In genomic region chr1:103517380-103518047, GRCh38 we compare ENCODE assay signal across 8 cellular contexts. TPM values are rescaled to one million over a fixed set of nuclear protein-coding genes. Genes with fewer than 3 reads are reported as not detected.
DNase-seq lines count a peak whose midpoint lies in the region; ATAC-seq lines count a peak whose summit lies in the region.

No MANE protein-coding gene starts in this region.

- no peaks in the 10 kb centered on the region for H3K27me3 Mint-ChIP-seq in stimulated activated naive CD8-positive, alpha-beta T cell treated with anti-CD3 and anti-CD28 coated beads, Interleukin-15, amount 100 ng/mL, for 72 hours

- H3K27ac Mint-ChIP-seq in activated naive CD4-positive, alpha-beta T cell treated with anti-CD3 and anti-CD28 coated beads, Interleukin-2, amount 50 U/mL, for 72 hours: peak overlapping the region in 1 of 2 donors; percentile 33
- H3K27ac Mint-ChIP-seq in stimulated activated naive CD8-positive, alpha-beta T cell treated with anti-CD3 and anti-CD28 coated beads, Interleukin-15, amount 100 ng/mL, for 72 hours: peak overlapping the region; percentile 70 to 84

- H3K9me3 Mint-ChIP-seq in activated naive CD4-positive, alpha-beta T cell treated with anti-CD3 and anti-CD28 coated beads, Interleukin-2, amount 50 U/mL, for 72 hours: no peaks in the 10 kb centered on the region
- H3K9me3 Mint-ChIP-seq in stimulated activated naive CD8-positive, alpha-beta T cell treated with anti-CD3 and anti-CD28 coated beads, Interleukin-15, amount 100 ng/mL, for 72 hours: no peaks in the 10 kb centered on the region

- ATAC-seq in activated naive CD4-positive, alpha-beta T cell treated with anti-CD3 and anti-CD28 coated beads, Interleukin-2, amount 50 U/mL, for 72 hours: peak; percentile 48 to 83
- peak; percentile 80 for ATAC-seq in HG02840 (IDR thresholded peaks at IDR 0.05; ENCODE audit: low FRiP score, unreplicated experiment)
- ATAC-seq in stimulated activated naive CD8-positive, alpha-beta T cell treated with anti-CD3 and anti-CD28 coated beads, Interleukin-15, amount 100 ng/mL, for 72 hours: peak; percentile 76

- no peak for DNase-seq in activated naive CD4-positive, alpha-beta T cell treated with anti-CD3 and anti-CD28 coated beads, Interleukin-2, amount 50 U/mL, for 72 hours (ENCODE audit: low spot score in 2 of 2)
- DNase-seq in activated naive CD4-positive, alpha-beta T cell (lab: John Stamatoyannopoulos, UW): no peak
- peak; percentile 13 for DNase-seq in NAMALWA (ENCODE audit: low spot score)
- peak in 1 of 2 donors; percentile 9 for DNase-seq in stimulated activated naive CD8-positive, alpha-beta T cell treated with anti-CD3 and anti-CD28 coated beads, Interleukin-15, amount 100 ng/mL, for 72 hours
- DNase-seq in CD1c-positive myeloid dendritic cell (ENCODE audit: extremely low spot score): no peak
- no peak for DNase-seq in SHP77 (lab: John Stamatoyannopoulos, UW)
- no peak for DNase-seq in Kasumi-1 (lab: John Stamatoyannopoulos, UW)

- peak overlapping the region; percentile 73 to 75 for H3K4me3 Mint-ChIP-seq in stimulated activated naive CD8-positive, alpha-beta T cell treated with anti-CD3 and anti-CD28 coated beads, Interleukin-15, amount 100 ng/mL, for 72 hours

- H3K4me1 Mint-ChIP-seq in stimulated activated naive CD8-positive, alpha-beta T cell treated with anti-CD3 and anti-CD28 coated beads, Interleukin-15, amount 100 ng/mL, for 72 hours: peaks cover 28% of the 10 kb centered on the region

- H3K36me3 Mint-ChIP-seq in activated naive CD4-positive, alpha-beta T cell treated with anti-CD3 and anti-CD28 coated beads, Interleukin-2, amount 50 U/mL, for 72 hours: peaks cover 0 to 2% of the 10 kb centered on the region in 2 donors

RNA-seq across cellular contexts. Expression of gene RNPC3, which starts 8.0 kb away (rescaled TPM):
- total RNA-seq in activated naive CD4-positive, alpha-beta T cell treated with anti-CD3 and anti-CD28 coated beads, Interleukin-2, amount 50 U/mL, for 72 hours: 10 to 100 TPM; 22.6 to 26.7 TPM

RNA-seq across cellular contexts. Expression of gene AMY2B, which starts 53.9 kb away (rescaled TPM):
- total RNA-seq in activated naive CD4-positive, alpha-beta T cell treated with anti-CD3 and anti-CD28 coated beads, Interleukin-2, amount 50 U/mL, for 72 hours: 1 to 10 TPM; 7.3 to 9.2 TPM
